ENCODE assay signal across 8 cellular contexts in genomic region chr11:61580292-61580888, GRCh38. TPM values are rescaled to one million over a fixed set of nuclear protein-coding genes. Genes with fewer than 3 reads are reported as not detected.
A peak's percentile ranks its signal among the peaks of the same experiment; 100 is the strongest.
DNase-seq lines count a peak whose midpoint lies in the region; ATAC-seq, FAIRE-seq and TF ChIP-seq lines count a peak whose summit lies in the region.

No MANE protein-coding gene starts in this region.

- TF ChIP-seq POLR2A in stomach (IDR thresholded peaks at IDR 0.05) = no peak

- intact Hi-C loops in stomach (cut with DNase I; ENCODE audit: low total_unique reads) = no loop called here

- no peak for TF ChIP-seq EP300 in stomach (IDR thresholded peaks at IDR 0.05)

- H3K4me1 ChIP-seq in SJSA1 (replicated peaks) (peaks cover 7% of the 10 kb centered on the region), stomach (peaks cover 12 to 29% (median 19%) of the 10 kb centered on the region in 4 donors)

- ATAC-seq in GM21367 (IDR thresholded peaks at IDR 0.05; ENCODE audit: unreplicated experiment) (no peak), GM21619 (IDR thresholded peaks at IDR 0.05; ENCODE audit: unreplicated experiment) (no peak)

- H3K27me3 ChIP-seq in SJSA1 (replicated peaks) (peaks cover 72% of the 10 kb centered on the region), stomach (peaks cover 11 to 31% (median 14%) of the 10 kb centered on the region in 3 donors)

- WGBS in stomach, 5 donors = 1 to 3% (median 3%) methylated on average over 19 to 59 of the region's 59 CpGs

- peak; percentile 68 for DNase-seq in NCI-H2227 (lab: John Stamatoyannopoulos, UW; ENCODE audit: unreplicated experiment)
- DNase-seq in NCI-H2227 treated with DMSO at 0.1 percent for 48 hours (lab: John Stamatoyannopoulos, UW) = no peak
- DNase-seq in SJSA1 (ENCODE audit: low read depth in 1 of 2, low spot score in 2 of 2) = no peak
- DNase-seq in stomach = no peak
- no peak for DNase-seq in RCC 7860 (ENCODE audit: low spot score)

- H3K4me3 ChIP-seq in SJSA1 (peak overlapping the region; percentile 35), iPS-11a (ENCODE audit: low read depth, low read length) (peak overlapping the region; percentile 54), stomach (peak overlapping the region; percentile 49 to 66 (median 58))

- H3K36me3 ChIP-seq in SJSA1 (no peaks in the 10 kb centered on the region), stomach (no peaks in the 10 kb centered on the region)

- peaks cover 3% of the 10 kb centered on the region; the same call in 1 of the 2 replicates for H3K9me3 ChIP-seq in SJSA1 (replicated peaks)
- H3K9me3 ChIP-seq in stomach = no peaks in the 10 kb centered on the region

- no peak for FAIRE-seq in RCC 7860 (lab: Jason Lieb, UNC)

- H3K27ac ChIP-seq in SJSA1 (no peak overlapping the region), stomach (peak overlapping the region in 1 of 5 donors; percentile 67)

- TF ChIP-seq CTCF in stomach (IDR thresholded peaks at IDR 0.05) = no peak

RNA-seq across cellular contexts. Expression of gene SYT7, which starts 0.5 kb away (rescaled TPM):
- total RNA-seq in SJSA1 (2014; rRNA removed; shearing (Covaris generic)) = not detected in 2 replicates
- 1 to 10 TPM in 3 of 5 donors, under 1 TPM in 1, not detected in 1; 0.92 to 8.4 (median 2.9) TPM for total RNA-seq in stomach
- 1 to 10 TPM; 1.2 to 1.5 (median 1.4) TPM for polyA plus RNA-seq in stomach
